In genomic region chr1:93411000-93411399, GRCh38 we compare ENCODE assay signal across 28 cellular contexts.
"Had no signal": no experiment of that assay in that cellular context is flagged by ENCODE, and none has a peak within 500 bp of the region (broad histone marks: within the 10 kb centered on the region; RNA-seq: fewer than 3 reads in every experiment).

No MANE protein-coding gene starts in this region.

- ATAC-seq: activated CD4-positive, CD25-positive, alpha-beta regulatory T cell treated with anti-CD3 and anti-CD28 coated beads, Interleukin-2, amount 50 U/mL, for 24 hours; effector memory CD8-positive, alpha-beta T cell; gastroesophageal sphincter; left colon; pancreas; sciatic nerve; stimulated activated effector memory CD8-positive, alpha-beta T cell treated with anti-CD3 and anti-CD28 coated beads, Interleukin-12 subunit alpha, Interleukin-12 subunit beta, amount 100 ng/mL, for 72 hours had no signal

- H3K36me3 ChIP-seq: brain microvascular endothelial cell, gastroesophageal sphincter, pancreas, prostate gland, thoracic aorta had no signal

- H3K9me3 ChIP-seq: pancreas, prostate gland, thoracic aorta had no signal

- H3K4me1 ChIP-seq: gastroesophageal sphincter, pancreas, prostate gland had no signal

- H3K27me3 ChIP-seq: brain microvascular endothelial cell, dorsolateral prefrontal cortex, gastroesophageal sphincter, hepatocyte, pancreas had no signal

- DNase-seq: activated CD4-positive, alpha-beta memory T cell treated with anti-CD3 and anti-CD28 coated beads for 36 hours; activated CD4-positive, alpha-beta T cell treated with anti-CD3 and anti-CD28 coated beads for 48 hours; activated CD8-positive, alpha-beta memory T cell treated with anti-CD3 and anti-CD28 coated beads, Interleukin-2, amount 50 U/mL, for 4 hours; activated effector memory CD4-positive, alpha-beta T cell treated with anti-CD3 and anti-CD28 coated beads, Interleukin-2, amount 50 U/mL, for 16 hours; activated naive CD4-positive, alpha-beta T cell treated with anti-CD3 and anti-CD28 coated beads for 36 hours; activated naive CD8-positive, alpha-beta T cell treated with anti-CD3 and anti-CD28 coated beads, Interleukin-2, amount 10 ng/mL, durations not matched to agents 7 days and 5 days; activated T-cell treated with anti-CD3 and anti-CD28 coated beads, Interleukin-2, amount 50 U/mL, for 1 hour; brain microvascular endothelial cell; dorsolateral prefrontal cortex; effector memory CD8-positive, alpha-beta T cell; immature natural killer cell; kidney; left colon; naive B cell; nephron progenitor cell; retina; stimulated activated CD4-positive, alpha-beta T cell treated with anti-CD3 and anti-CD28 coated beads, Interleukin-4, amount 100 ng/mL, for 24 hours; trophoblast cell had no signal

- H3K4me3 ChIP-seq: coronary artery, dorsolateral prefrontal cortex, gastroesophageal sphincter, hepatocyte, pancreas, prostate gland, skin epidermis, thoracic aorta had no signal
